In the genomic region with DNA sequence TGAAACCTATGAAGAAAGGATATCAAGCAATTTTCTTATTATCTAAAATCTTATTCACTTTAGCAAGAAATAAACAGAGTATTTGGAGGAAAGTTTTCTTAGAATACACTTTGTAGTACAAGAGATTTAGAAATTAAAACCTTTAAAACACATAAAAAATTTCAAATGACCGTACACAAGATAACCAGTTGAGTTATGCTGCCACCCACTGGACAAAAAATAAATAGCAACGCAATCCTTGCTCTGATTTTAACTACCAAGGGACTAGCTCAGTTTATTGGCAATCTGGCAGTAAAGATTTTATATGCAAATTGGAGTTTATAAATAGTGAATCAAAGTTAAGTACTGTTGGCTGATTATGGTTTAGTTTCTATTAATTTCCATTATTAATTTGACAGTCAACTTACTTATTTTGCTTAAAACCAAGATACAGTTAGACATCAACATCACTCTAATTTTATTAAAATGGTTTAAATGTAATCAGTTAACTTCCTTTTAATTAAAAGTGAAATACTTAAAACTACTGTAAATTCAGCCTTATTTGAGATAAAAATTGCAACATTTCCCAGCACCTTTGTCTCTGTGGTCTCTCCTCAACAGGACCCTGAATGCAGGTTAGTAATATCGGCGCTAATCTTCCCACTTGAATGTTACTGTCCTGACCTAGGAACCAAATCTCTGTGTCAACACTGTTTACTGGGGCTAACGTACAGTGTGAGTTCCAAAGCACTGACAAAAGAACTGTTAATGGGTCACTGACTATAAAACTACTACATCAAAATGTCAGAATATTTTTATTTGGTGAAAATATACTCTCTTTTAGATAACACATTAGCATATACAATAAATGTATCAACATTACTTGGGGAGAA, we compare ENCODE assay signal across 8 cellular contexts. TPM values are rescaled to one million over a fixed set of nuclear protein-coding genes. Genes with fewer than 3 reads are reported as not detected.
DNase-seq lines count a peak whose midpoint lies in the region; ATAC-seq lines count a peak whose summit lies in the region.

No MANE protein-coding gene starts in this region.

- intact Hi-C loops in head of caudate nucleus (cut with DNase I) (loop anchor here (2.0 kb wide), 1 partner anchor 152 kb away; no protein-coding TSS in a partner anchor), posterior vena cava (cut with DNase I) (loop anchor here (5.0 to 10.0 kb wide), 2 partner anchors 154 to 156 kb away; no protein-coding TSS in a partner anchor)

- peak; percentile 9 for DNase-seq in DMS153 (lab: John Stamatoyannopoulos, UW)
- peak; percentile 35 for DNase-seq in HCEC 1CT
- peak; percentile 11 for DNase-seq in OCI-M2 (lab: John Stamatoyannopoulos, UW; ENCODE audit: unreplicated experiment)
- DNase-seq in activated naive CD4-positive, alpha-beta T cell treated with Interleukin-2 at 50 U/mL for 16 hours: peak; percentile 56
- peak in 32 of 42 donors; percentile 19 to 90 (median 62) for DNase-seq in head of caudate nucleus
- peak; percentile 41 for DNase-seq in smooth muscle cell of the brain vasculature (ENCODE audit: low read depth, low spot score)
- no peak for DNase-seq in posterior vena cava (ENCODE audit: low spot score)

- no peak for ATAC-seq in GM21381 (IDR thresholded peaks at IDR 0.05; ENCODE audit: unreplicated experiment)

RNA-seq across cellular contexts. Expression of gene CACUL1, which starts 33.5 kb away (rescaled TPM):
- 10 to 100 TPM; 32.3 to 36.8 TPM for total RNA-seq in posterior vena cava
